1 cellular context compared by ENCODE assay signal in the genomic region with DNA sequence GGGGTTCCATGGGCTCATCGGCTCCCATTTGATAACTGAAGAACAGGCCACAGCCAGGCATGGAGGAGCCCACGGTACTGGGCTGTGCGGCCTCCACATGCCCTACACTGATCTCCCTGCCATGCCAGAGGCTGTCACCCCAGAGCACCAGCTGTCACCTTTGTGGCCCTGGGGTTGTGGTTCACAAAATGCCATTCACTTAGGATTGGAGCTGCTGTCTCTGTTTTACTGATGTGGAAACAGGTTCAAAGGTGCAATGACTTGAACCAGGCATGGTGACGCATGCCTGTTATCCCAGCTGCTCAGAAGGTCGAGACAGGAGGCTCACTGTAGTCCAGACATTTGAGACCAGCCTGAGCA.
TF ChIP-seq lines count a peak whose summit lies in the region.

No MANE protein-coding gene starts in this region.

TF ChIP-seq in HepG2, 621 proteins besides CTCF, POLR2A, EP300 and RAD21:
- TF ChIP-seq HNF4G (IDR thresholded peaks at IDR 0.05; ENCODE audit: borderline replicate concordance, low read depth, low read length) (0 out of 2 replicates have a peak, but pooled peaks have one; percentile 19), HNF4G (CRISPR knock-in tag; IDR thresholded peaks at IDR 0.05; ENCODE audit: borderline replicate concordance, low read depth) (no peak), AGO2 (optimal IDR thresholded peaks at IDR 0.05; ENCODE audit: low read depth, low read length) (peak; percentile 5), ZNF207 (IDR thresholded peaks at IDR 0.05; ENCODE audit: borderline replicate concordance) (no peak)
